34 cellular contexts compared by ENCODE assay signal in the genomic region with DNA sequence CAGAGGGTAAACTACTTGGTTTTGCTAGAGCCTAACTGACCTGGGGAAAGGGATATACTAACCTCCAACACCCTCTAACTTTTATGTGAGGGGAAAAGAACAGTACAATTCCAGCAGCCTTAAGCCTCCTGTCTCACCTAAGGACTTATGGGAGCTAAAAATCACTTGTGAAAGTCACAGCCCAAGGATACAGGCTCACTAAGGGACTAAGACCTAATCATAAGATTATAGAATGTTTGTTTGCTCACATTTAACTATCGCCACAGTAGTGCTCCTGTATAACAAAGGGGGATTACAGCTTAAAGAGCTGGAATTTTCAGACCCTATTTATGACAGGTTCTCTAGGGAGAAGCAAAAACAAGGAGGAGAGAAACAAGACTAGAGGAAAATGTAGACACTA.
DNase-seq lines count a peak whose midpoint lies in the region; ATAC-seq, FAIRE-seq and TF ChIP-seq lines count a peak whose summit lies in the region.
"Had no signal": no experiment of that assay in that cellular context is flagged by ENCODE, and none has a peak within 500 bp of the region (broad histone marks: within the 10 kb centered on the region; RNA-seq: fewer than 3 reads in every experiment).

No MANE protein-coding gene starts in this region.

- H2AFZ ChIP-seq in osteoblast (ENCODE audit: low read length) = no peak overlapping the region

- no peak overlapping the region for H3K4me3 ChIP-seq in HAP-1
- no peak overlapping the region for H3K4me3 ChIP-seq in osteoblast (ENCODE audit: insufficient read depth, low read length)
- no peak overlapping the region for H3K4me3 ChIP-seq in gastrocnemius medialis
- H3K4me3 ChIP-seq: A549; BLaER1; BLaER1 treated with 17β-estradiol and CSF1 and Interleukin-3, amounts not matched to agents 10 nM and 100 nM had no signal

- in situ Hi-C loops in HAP-1 (cut with MboI; ENCODE audit: low sequenced_read_pairs) = no loop called here
- in situ Hi-C loops in gastrocnemius medialis (cut with MboI; ENCODE audit: low sequenced_read_pairs in 4 of 4) = no loop called here

- intact Hi-C loops in gastrocnemius medialis (cut with DNase I; ENCODE audit: low total_unique reads) = no loop called here
- intact Hi-C loops in activated CD4-positive, alpha-beta T cell treated with anti-CD3 and anti-CD28 coated beads, Interleukin-2, amount 10 ng/mL, durations not matched to agents 24 days and 14 days (cut with micrococcal nuclease) = no loop called here

- no peak overlapping the region for H3K27ac Mint-ChIP-seq in activated CD4-positive, alpha-beta T cell treated with anti-CD3 and anti-CD28 coated beads, Interleukin-2, amount 10 ng/mL, durations not matched to agents 24 days and 14 days
- H3K27ac Mint-ChIP-seq: B cell; CD14-positive monocyte; CD4-positive, alpha-beta memory T cell; CD4-positive, alpha-beta T cell; CD4-positive, CD25-positive, alpha-beta regulatory T cell; CD8-positive, alpha-beta T cell had no signal

- H3K4me1 ChIP-seq in HAP-1 (peaks cover 15% of the 10 kb centered on the region), osteoblast (ENCODE audit: insufficient read depth, low read length) (no peaks in the 10 kb centered on the region), gastrocnemius medialis (no peaks in the 10 kb centered on the region)
- H3K4me1 ChIP-seq: A549; BE2C; BLaER1; BLaER1 treated with 17β-estradiol and CSF1 and Interleukin-3, amounts not matched to agents 10 nM and 100 nM; Caco-2 had no signal

- no peak overlapping the region for H3K27ac ChIP-seq in osteoblast (ENCODE audit: low read depth, low read length)
- H3K27ac ChIP-seq in gastrocnemius medialis = no peak overlapping the region
- H3K27ac ChIP-seq: 22Rv1; A549; BLaER1; BLaER1 treated with 17β-estradiol and CSF1 and Interleukin-3, amounts not matched to agents 10 nM and 100 nM; C4-2B had no signal

- H3K9me3 Mint-ChIP-seq in activated CD4-positive, alpha-beta T cell treated with anti-CD3 and anti-CD28 coated beads, Interleukin-2, amount 10 ng/mL, durations not matched to agents 24 days and 14 days = no peaks in the 10 kb centered on the region

- no peak overlapping the region for H3K4me3 Mint-ChIP-seq in activated CD4-positive, alpha-beta T cell treated with anti-CD3 and anti-CD28 coated beads, Interleukin-2, amount 10 ng/mL, durations not matched to agents 24 days and 14 days
- H3K4me3 Mint-ChIP-seq: B cell; CD14-positive monocyte; CD4-positive, alpha-beta memory T cell; CD4-positive, alpha-beta T cell; CD4-positive, CD25-positive, alpha-beta regulatory T cell; CD8-positive, alpha-beta memory T cell; CD8-positive, alpha-beta T cell had no signal

- peak; percentile 71 for FAIRE-seq in D721Med (lab: Jason Lieb, UNC)
- FAIRE-seq: A204.1 had no signal

- no peak for DNase-seq in D721Med (ENCODE audit: insufficient read length, low spot score)
- DNase-seq in HAP-1 (ENCODE audit: low spot score in 2 of 2) = peak; percentile 48 to 97
- DNase-seq in osteoblast (ENCODE audit: insufficient read length, low spot score, missing footprints) = peak; percentile 0
- no peak for DNase-seq in gastrocnemius medialis
- DNase-seq in activated CD4-positive, alpha-beta T cell treated with anti-CD3 and anti-CD28 coated beads, Interleukin-2, amount 10 ng/mL, durations not matched to agents 24 days and 14 days = no peak
- no peak for DNase-seq in UCSD-AML1 (lab: John Stamatoyannopoulos, UW; ENCODE audit: unreplicated experiment)
- DNase-seq: 8988T; ACHN; AML-193; BE2C; C1 segment of cervical spinal cord; Caco-2; Calu3; CD4-positive, alpha-beta memory T cell; CD4-positive, alpha-beta T cell; CD4-positive, CD25-positive, alpha-beta regulatory T cell; CD8-positive, alpha-beta memory T cell; CD8-positive, alpha-beta T cell; COR-L47; DMS 273 treated with DMSO at 0.1 percent for 48 hours; DMS153; DMS53; DMS79; DMS79 treated with DMSO at 0.1 percent for 48 hours; DND-41; EL had no signal

- TF ChIP-seq POLR2A in gastrocnemius medialis (IDR thresholded peaks at IDR 0.05) = no peak

- H3K27me3 ChIP-seq in HAP-1 (ENCODE audit: low read depth) = no peaks in the 10 kb centered on the region
- H3K27me3 ChIP-seq in osteoblast (ENCODE audit: insufficient read depth, low read length) = no peaks in the 10 kb centered on the region
- no peaks in the 10 kb centered on the region for H3K27me3 ChIP-seq in gastrocnemius medialis
- H3K27me3 ChIP-seq: BE2C had no signal

- no peak overlapping the region for H3K4me2 ChIP-seq in osteoblast (ENCODE audit: insufficient read depth, low read length)
- H3K4me2 ChIP-seq: A549; BLaER1; BLaER1 treated with 17β-estradiol and CSF1 and Interleukin-3, amounts not matched to agents 10 nM and 100 nM had no signal

- no peaks in the 10 kb centered on the region for H3K36me3 Mint-ChIP-seq in activated CD4-positive, alpha-beta T cell treated with anti-CD3 and anti-CD28 coated beads, Interleukin-2, amount 10 ng/mL, durations not matched to agents 24 days and 14 days (ENCODE audit: low read depth)
- H3K36me3 Mint-ChIP-seq: CD14-positive monocyte; CD4-positive, alpha-beta memory T cell; CD4-positive, CD25-positive, alpha-beta regulatory T cell; CD8-positive, alpha-beta memory T cell; CD8-positive, alpha-beta T cell had no signal

- H3K79me2 ChIP-seq in osteoblast (ENCODE audit: insufficient read depth, low read length) = no peaks in the 10 kb centered on the region

- no peak for TF ChIP-seq CTCF in D721Med (IDR thresholded peaks at IDR 0.05; ENCODE audit: insufficient read depth, missing control alignments)
- no peak for TF ChIP-seq CTCF in osteoblast (IDR thresholded peaks at IDR 0.05; ENCODE audit: extremely low read depth, low read depth, low read length)
- TF ChIP-seq CTCF in gastrocnemius medialis (IDR thresholded peaks at IDR 0.05 in 4 of 5, conservative IDR thresholded peaks at IDR 0.05 in 1 of 5) = no peak

- no peak for ATAC-seq in gastrocnemius medialis
- ATAC-seq: A549; CD8-positive, alpha-beta T cell had no signal

- H3K27me3 Mint-ChIP-seq in activated CD4-positive, alpha-beta T cell treated with anti-CD3 and anti-CD28 coated beads, Interleukin-2, amount 10 ng/mL, durations not matched to agents 24 days and 14 days = no peaks in the 10 kb centered on the region
- H3K27me3 Mint-ChIP-seq: B cell; CD4-positive, alpha-beta memory T cell; CD4-positive, alpha-beta T cell; CD4-positive, CD25-positive, alpha-beta regulatory T cell had no signal

- no peaks in the 10 kb centered on the region for H3K36me3 ChIP-seq in HAP-1 (replicated peaks)
- H3K36me3 ChIP-seq in osteoblast (ENCODE audit: insufficient read depth, low read length) = no peaks in the 10 kb centered on the region
- H3K36me3 ChIP-seq in gastrocnemius medialis = no peaks in the 10 kb centered on the region
- H3K36me3 ChIP-seq: BE2C; BLaER1; BLaER1 treated with 17β-estradiol and CSF1 and Interleukin-3, amounts not matched to agents 10 nM and 100 nM had no signal

- H3K9me3 ChIP-seq in HAP-1 (no peaks in the 10 kb centered on the region), osteoblast (ENCODE audit: low read depth, low read length) (no peaks in the 10 kb centered on the region), gastrocnemius medialis (no peaks in the 10 kb centered on the region)
- H3K9me3 ChIP-seq: A549; BE2C; BLaER1; BLaER1 treated with 17β-estradiol and CSF1 and Interleukin-3, amounts not matched to agents 10 nM and 100 nM; Caco-2 had no signal

- no peaks in the 10 kb centered on the region for H3K4me1 Mint-ChIP-seq in activated CD4-positive, alpha-beta T cell treated with anti-CD3 and anti-CD28 coated beads, Interleukin-2, amount 10 ng/mL, durations not matched to agents 24 days and 14 days
- H3K4me1 Mint-ChIP-seq: B cell; CD14-positive monocyte; CD4-positive, alpha-beta memory T cell; CD4-positive, CD25-positive, alpha-beta regulatory T cell; CD8-positive, alpha-beta memory T cell had no signal

- no peaks in the 10 kb centered on the region for H4K20me1 ChIP-seq in osteoblast (ENCODE audit: insufficient read depth, low read length)
- H4K20me1 ChIP-seq: BLaER1 treated with 17β-estradiol and CSF1 and Interleukin-3, amounts not matched to agents 10 nM and 100 nM had no signal

Comparison
In these comparisons a context has a peak if more than half of its experiments do, and no peak if none do; other contexts are left out.
1. DNase-seq: peak in HAP-1 (2 of 2) and osteoblast (single experiment); none in D721Med (single experiment), gastrocnemius medialis (0 of 2), activated CD4-positive, alpha-beta T cell treated with anti-CD3 and anti-CD28 coated beads, Interleukin-2, amount 10 ng/mL, durations not matched to agents 24 days and 14 days (single experiment) and UCSD-AML1 (single experiment).